13 cellular contexts compared by ENCODE assay signal in the genomic region with DNA sequence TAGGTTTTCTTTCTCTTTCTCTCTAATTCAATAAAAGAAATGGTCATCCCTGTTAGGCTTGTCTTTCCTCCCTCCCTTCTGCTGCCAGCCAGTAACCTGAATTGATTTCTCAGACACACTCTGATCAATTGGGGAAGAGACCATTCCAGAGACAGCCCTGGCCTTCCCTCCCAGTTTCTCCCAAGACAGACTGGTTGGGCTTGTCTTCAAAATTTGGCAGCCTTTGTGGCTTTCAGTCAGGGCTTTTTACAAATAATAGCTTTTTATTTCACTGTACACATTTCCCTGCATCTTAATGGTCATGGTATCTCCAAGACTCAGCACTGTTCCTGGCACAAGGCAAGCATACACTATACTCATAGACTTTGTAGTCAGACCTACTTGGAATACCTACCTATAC. TPM values are rescaled to one million over a fixed set of nuclear protein-coding genes. Genes with fewer than 3 reads are reported as not detected.
DNase-seq lines count a peak whose midpoint lies in the region; ATAC-seq and TF ChIP-seq lines count a peak whose summit lies in the region.
"Had no signal": no experiment of that assay in that cellular context is flagged by ENCODE, and none has a peak within 500 bp of the region (broad histone marks: within the 10 kb centered on the region; RNA-seq: fewer than 3 reads in every experiment).

No MANE protein-coding gene starts in this region.

- CTCF ChIA-PET in PC-9 (lab: Charles Lee), result no interaction called here

- H3F3A ChIP-seq in PC-9 (ENCODE audit: insufficient read depth, low read depth), result peaks cover 24% of the 10 kb centered on the region

- H3K9ac ChIP-seq in parathyroid adenoma, result no peak overlapping the region

- H3K27ac ChIP-seq in PC-9 (peak overlapping the region; percentile 48), parathyroid adenoma (no peak overlapping the region), gastroesophageal sphincter (no peak overlapping the region)

- H3K9me2 ChIP-seq in PC-9 (ENCODE audit: insufficient read depth), result no peaks in the 10 kb centered on the region

- no peak for TF ChIP-seq EP300 in gastroesophageal sphincter (IDR thresholded peaks at IDR 0.05)

- H2AFZ ChIP-seq in PC-9, result no peak overlapping the region
- no peak overlapping the region for H2AFZ ChIP-seq in parathyroid adenoma

- no peak for TF ChIP-seq POLR2A in gastroesophageal sphincter (IDR thresholded peaks at IDR 0.05)

- H3K9me3 ChIP-seq in PC-9 (ENCODE audit: insufficient read depth, low read depth) (no peaks in the 10 kb centered on the region), parathyroid adenoma (ENCODE audit: control insufficient read depth, low read length) (no peaks in the 10 kb centered on the region), gastroesophageal sphincter (no peaks in the 10 kb centered on the region)
- H3K9me3 ChIP-seq: HAP-1 had no signal

- H3K4me1 ChIP-seq in PC-9 (replicated peaks; ENCODE audit: insufficient read depth) (peaks cover 44% of the 10 kb centered on the region), parathyroid adenoma (peaks cover 6% of the 10 kb centered on the region), gastroesophageal sphincter (no peaks in the 10 kb centered on the region)
- H3K4me1 ChIP-seq: HAP-1 had no signal

- H3K27me3 ChIP-seq in PC-9 (ENCODE audit: insufficient read depth, low read depth), result no peaks in the 10 kb centered on the region
- H3K27me3 ChIP-seq in parathyroid adenoma (ENCODE audit: control insufficient read depth, insufficient read depth, low read length), result no peaks in the 10 kb centered on the region
- H3K27me3 ChIP-seq in gastroesophageal sphincter, result no peaks in the 10 kb centered on the region

- DNase-seq in GM04503 (ENCODE audit: low read depth) (peak; percentile 12), PC-9 (no peak), fibroblast of gingiva (ENCODE audit: low read depth) (peak; percentile 12), amygdala (lab: John Stamatoyannopoulos, UW) (no peak)
- DNase-seq in activated effector memory CD4-positive, alpha-beta T cell treated with Interleukin-2 at 50 U/mL for 16 hours, result no peak
- DNase-seq: C1 segment of cervical spinal cord, Kasumi-1, NCI-H1436, NCI-H2081, OCI-M1 had no signal

- no peaks in the 10 kb centered on the region for H3K79me2 ChIP-seq in PC-9 (ENCODE audit: low read depth)
- no peaks in the 10 kb centered on the region for H3K79me2 ChIP-seq in parathyroid adenoma

- intact Hi-C loops in PC-9 (cut with micrococcal nuclease; ENCODE audit: unreplicated experiment), result no loop called here

- TF ChIP-seq CTCF in PC-9 (conservative IDR thresholded peaks at IDR 0.05) (no peak), parathyroid adenoma (IDR thresholded peaks at IDR 0.05) (no peak), gastroesophageal sphincter (IDR thresholded peaks at IDR 0.05) (no peak)

- H3K4me2 ChIP-seq in PC-9 (peak overlapping the region; percentile 35), parathyroid adenoma (ENCODE audit: low read length) (peak overlapping the region; percentile 0)

- H3K4me3 ChIP-seq in PC-9 (no peak overlapping the region), parathyroid adenoma (ENCODE audit: low read depth, low read length) (no peak overlapping the region), gastroesophageal sphincter (no peak overlapping the region)
- H3K4me3 ChIP-seq: HAP-1 had no signal

- ATAC-seq in gastroesophageal sphincter, result no peak

- H3K36me3 ChIP-seq in PC-9 (ENCODE audit: low read depth) (peaks cover 14% of the 10 kb centered on the region; the same call in 1 of the 2 replicates), parathyroid adenoma (ENCODE audit: control insufficient read depth, insufficient read depth, low read length) (no peaks in the 10 kb centered on the region), gastroesophageal sphincter (peaks cover 0 to 50% of the 10 kb centered on the region in 2 donors)
- H3K36me3 ChIP-seq: HAP-1 had no signal

- POLR2A ChIA-PET in PC-9 (lab: Charles Lee; ENCODE audit: unreplicated experiment), result no interaction called here

- BruUV-seq in PC-9 (replicated peaks; lab: Mats Ljungman, UMichigan), result no TSS peak

- no peaks in the 10 kb centered on the region for H4K20me1 ChIP-seq in PC-9 (ENCODE audit: insufficient read depth)

RNA-seq across cellular contexts. Expression of gene BCAP29, which starts 33.9 kb away (rescaled TPM):
- total RNA-seq in PC-9 (2021), result 45.5 and 58.3 TPM in 2 replicates
- 100 to 1,000 TPM; 125 to 199 (median 136) TPM for total RNA-seq in gastroesophageal sphincter

RNA-seq across cellular contexts. Expression of gene SLC26A4, which starts 46.7 kb away (rescaled TPM):
- total RNA-seq in PC-9 (2021) (0.80 and 1.7 TPM in 2 replicates), gastroesophageal sphincter (1 to 10 TPM in 2 of 4 donors, under 1 TPM in 2; 0.42 to 6.1 (median 1.4) TPM)

RNA-seq across cellular contexts. Expression of gene DUS4L, which starts 50.2 kb away (rescaled TPM):
- total RNA-seq in PC-9 (2021) (22.0 and 25.2 TPM in 2 replicates), gastroesophageal sphincter (10 to 100 TPM in 1 of 4 donors, 1 to 10 TPM in 3; 4.0 to 14.8 (median 6.7) TPM)

RNA-seq across cellular contexts. Expression of gene COG5, which starts 50.2 kb away (rescaled TPM):
- 32.3 and 43.5 TPM in 2 replicates for total RNA-seq in PC-9 (2021)
- 10 to 100 TPM; 31.6 to 50.4 (median 41.1) TPM for total RNA-seq in gastroesophageal sphincter

Comparison
In these comparisons a context has a peak if more than half of its experiments do, and no peak if none do; other contexts are left out.
1. DNase-seq: peak in GM04503 (single experiment) and fibroblast of gingiva (single experiment); none in PC-9 (0 of 2), activated effector memory CD4-positive, alpha-beta T cell treated with Interleukin-2 at 50 U/mL for 16 hours (single experiment) and amygdala (0 of 56).